1 cellular context compared by ENCODE assay signal in genomic region chr4:183952652-183953051, GRCh38. TPM values are rescaled to one million over a fixed set of nuclear protein-coding genes. Genes with fewer than 3 reads are reported as not detected.
"Had no signal": no experiment of that assay in that cellular context is flagged by ENCODE, and none has a peak within 500 bp of the region (broad histone marks: within the 10 kb centered on the region; RNA-seq: fewer than 3 reads in every experiment).

No MANE protein-coding gene starts in this region.

RNA-seq across cellular contexts. Expression of gene STOX2, which starts 47.5 kb away (rescaled TPM):
- total RNA-seq: GM23248 had no signal
- polyA plus RNA-seq: GM23248 had no signal
